In the genomic region with DNA sequence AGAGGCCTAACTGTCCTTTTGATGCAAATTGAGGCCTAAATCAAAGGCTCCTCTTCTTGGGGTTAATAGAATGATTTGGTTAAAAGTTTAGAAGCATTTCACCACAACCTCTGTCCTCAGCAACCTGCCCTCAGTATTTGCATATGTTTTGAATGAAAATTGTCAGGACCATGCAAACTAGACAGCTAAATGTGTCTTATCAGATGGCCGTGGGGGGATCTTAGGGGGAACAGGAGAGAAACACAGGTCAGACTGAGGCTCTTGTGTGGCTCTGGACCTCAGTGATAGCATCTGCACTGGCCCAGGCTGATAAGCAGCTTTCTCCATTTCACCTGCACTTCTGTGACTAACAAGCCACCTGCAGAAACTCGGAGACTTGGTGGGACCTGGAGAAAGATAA, we compare ENCODE assay signal across 1 cellular context.
TF ChIP-seq lines count a peak whose summit lies in the region.

No MANE protein-coding gene starts in this region.

TF ChIP-seq in K562, 482 proteins besides CTCF, POLR2A, EP300 and RAD21 (continued from another document):
- TF ChIP-seq, protein P1, sequence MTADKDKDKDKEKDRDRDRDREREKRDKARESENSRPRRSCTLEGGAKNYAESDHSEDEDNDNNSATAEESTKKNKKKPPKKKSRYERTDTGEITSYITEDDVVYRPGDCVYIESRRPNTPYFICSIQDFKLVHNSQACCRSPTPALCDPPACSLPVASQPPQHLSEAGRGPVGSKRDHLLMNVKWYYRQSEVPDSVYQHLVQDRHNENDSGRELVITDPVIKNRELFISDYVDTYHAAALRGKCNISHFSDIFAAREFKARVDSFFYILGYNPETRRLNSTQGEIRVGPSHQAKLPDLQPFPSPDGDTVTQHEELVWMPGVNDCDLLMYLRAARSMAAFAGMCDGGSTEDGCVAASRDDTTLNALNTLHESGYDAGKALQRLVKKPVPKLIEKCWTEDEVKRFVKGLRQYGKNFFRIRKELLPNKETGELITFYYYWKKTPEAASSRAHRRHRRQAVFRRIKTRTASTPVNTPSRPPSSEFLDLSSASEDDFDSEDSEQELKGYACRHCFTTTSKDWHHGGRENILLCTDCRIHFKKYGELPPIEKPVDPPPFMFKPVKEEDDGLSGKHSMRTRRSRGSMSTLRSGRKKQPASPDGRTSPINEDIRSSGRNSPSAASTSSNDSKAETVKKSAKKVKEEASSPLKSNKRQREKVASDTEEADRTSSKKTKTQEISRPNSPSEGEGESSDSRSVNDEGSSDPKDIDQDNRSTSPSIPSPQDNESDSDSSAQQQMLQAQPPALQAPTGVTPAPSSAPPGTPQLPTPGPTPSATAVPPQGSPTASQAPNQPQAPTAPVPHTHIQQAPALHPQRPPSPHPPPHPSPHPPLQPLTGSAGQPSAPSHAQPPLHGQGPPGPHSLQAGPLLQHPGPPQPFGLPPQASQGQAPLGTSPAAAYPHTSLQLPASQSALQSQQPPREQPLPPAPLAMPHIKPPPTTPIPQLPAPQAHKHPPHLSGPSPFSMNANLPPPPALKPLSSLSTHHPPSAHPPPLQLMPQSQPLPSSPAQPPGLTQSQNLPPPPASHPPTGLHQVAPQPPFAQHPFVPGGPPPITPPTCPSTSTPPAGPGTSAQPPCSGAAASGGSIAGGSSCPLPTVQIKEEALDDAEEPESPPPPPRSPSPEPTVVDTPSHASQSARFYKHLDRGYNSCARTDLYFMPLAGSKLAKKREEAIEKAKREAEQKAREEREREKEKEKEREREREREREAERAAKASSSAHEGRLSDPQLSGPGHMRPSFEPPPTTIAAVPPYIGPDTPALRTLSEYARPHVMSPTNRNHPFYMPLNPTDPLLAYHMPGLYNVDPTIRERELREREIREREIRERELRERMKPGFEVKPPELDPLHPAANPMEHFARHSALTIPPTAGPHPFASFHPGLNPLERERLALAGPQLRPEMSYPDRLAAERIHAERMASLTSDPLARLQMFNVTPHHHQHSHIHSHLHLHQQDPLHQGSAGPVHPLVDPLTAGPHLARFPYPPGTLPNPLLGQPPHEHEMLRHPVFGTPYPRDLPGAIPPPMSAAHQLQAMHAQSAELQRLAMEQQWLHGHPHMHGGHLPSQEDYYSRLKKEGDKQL (CRISPR knock-in tag; IDR thresholded peaks at IDR 0.05; ENCODE audit: borderline replicate concordance) = no peak
- TF ChIP-seq, protein P2, sequence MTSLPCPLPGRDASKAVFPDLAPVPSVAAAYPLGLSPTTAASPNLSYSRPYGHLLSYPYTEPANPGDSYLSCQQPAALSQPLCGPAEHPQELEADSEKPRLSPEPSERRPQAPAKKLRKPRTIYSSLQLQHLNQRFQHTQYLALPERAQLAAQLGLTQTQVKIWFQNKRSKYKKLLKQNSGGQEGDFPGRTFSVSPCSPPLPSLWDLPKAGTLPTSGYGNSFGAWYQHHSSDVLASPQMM (CRISPR knock-in tag; IDR thresholded peaks at IDR 0.05) = no peak
- TF ChIP-seq NCOR1 (IDR thresholded peaks at IDR 0.05) = peak; percentile 25; the same call in 1 of the 2 replicates
- TF ChIP-seq, protein P3, sequence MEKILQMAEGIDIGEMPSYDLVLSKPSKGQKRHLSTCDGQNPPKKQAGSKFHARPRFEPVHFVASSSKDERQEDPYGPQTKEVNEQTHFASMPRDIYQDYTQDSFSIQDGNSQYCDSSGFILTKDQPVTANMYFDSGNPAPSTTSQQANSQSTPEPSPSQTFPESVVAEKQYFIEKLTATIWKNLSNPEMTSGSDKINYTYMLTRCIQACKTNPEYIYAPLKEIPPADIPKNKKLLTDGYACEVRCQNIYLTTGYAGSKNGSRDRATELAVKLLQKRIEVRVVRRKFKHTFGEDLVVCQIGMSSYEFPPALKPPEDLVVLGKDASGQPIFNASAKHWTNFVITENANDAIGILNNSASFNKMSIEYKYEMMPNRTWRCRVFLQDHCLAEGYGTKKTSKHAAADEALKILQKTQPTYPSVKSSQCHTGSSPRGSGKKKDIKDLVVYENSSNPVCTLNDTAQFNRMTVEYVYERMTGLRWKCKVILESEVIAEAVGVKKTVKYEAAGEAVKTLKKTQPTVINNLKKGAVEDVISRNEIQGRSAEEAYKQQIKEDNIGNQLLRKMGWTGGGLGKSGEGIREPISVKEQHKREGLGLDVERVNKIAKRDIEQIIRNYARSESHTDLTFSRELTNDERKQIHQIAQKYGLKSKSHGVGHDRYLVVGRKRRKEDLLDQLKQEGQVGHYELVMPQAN (IDR thresholded peaks at IDR 0.05; ENCODE audit: borderline replicate concordance) = no peak
